33 cellular contexts compared by ENCODE assay signal in genomic region chr6:23016701-23017100, GRCh38.
A peak's percentile ranks its signal among the peaks of the same experiment; 100 is the strongest.
DNase-seq lines count a peak whose midpoint lies in the region; ATAC-seq and TF ChIP-seq lines count a peak whose summit lies in the region.
"Had no signal": no experiment of that assay in that cellular context is flagged by ENCODE, and none has a peak within 500 bp of the region (broad histone marks: within the 10 kb centered on the region; RNA-seq: fewer than 3 reads in every experiment).

No MANE protein-coding gene starts in this region.

- peak overlapping the region; percentile 15; the same call in 1 of the 2 replicates for H3K27ac ChIP-seq in SK-N-MC
- H3K27ac ChIP-seq: heart left ventricle, KMS-11, lower lobe of right lung, sigmoid colon, stomach had no signal

- H3K4me1 Mint-ChIP-seq in osteocyte (ENCODE audit: unreplicated experiment): peaks cover 17% of the 10 kb centered on the region
- H3K4me1 Mint-ChIP-seq: activated CD4-positive, alpha-beta T cell treated with anti-CD3 and anti-CD28 coated beads for 36 hours; CD8-positive, alpha-beta memory T cell; naive thymus-derived CD8-positive, alpha-beta T cell had no signal

- H3K9me3 Mint-ChIP-seq in osteocyte (ENCODE audit: unreplicated experiment): peaks cover 4% of the 10 kb centered on the region
- H3K9me3 Mint-ChIP-seq: activated CD8-positive, alpha-beta T cell treated with anti-CD3 and anti-CD28 coated beads for 36 hours; activated naive CD4-positive, alpha-beta T cell treated with anti-CD3 and anti-CD28 coated beads for 36 hours; GM23338 had no signal

- no peak overlapping the region for H3K9ac ChIP-seq in SK-N-MC (ENCODE audit: insufficient read length)
- H3K9ac ChIP-seq: KMS-11 had no signal

- no peaks in the 10 kb centered on the region for H3K36me3 Mint-ChIP-seq in osteocyte (ENCODE audit: unreplicated experiment)
- H3K36me3 Mint-ChIP-seq: CD8-positive, alpha-beta memory T cell; naive thymus-derived CD8-positive, alpha-beta T cell had no signal

- peak overlapping the region; percentile 18; the same call in 1 of the 2 replicates for H3K4me3 ChIP-seq in SK-N-MC
- H3K4me3 ChIP-seq: GM23338, heart left ventricle, lower lobe of right lung, sigmoid colon, stomach had no signal

- peak overlapping the region; percentile 29 for H3K27ac Mint-ChIP-seq in osteocyte (ENCODE audit: unreplicated experiment)
- H3K27ac Mint-ChIP-seq: activated CD4-positive, alpha-beta T cell treated with anti-CD3 and anti-CD28 coated beads for 36 hours; activated CD8-positive, alpha-beta T cell treated with anti-CD3 and anti-CD28 coated beads for 36 hours; activated naive CD4-positive, alpha-beta T cell treated with anti-CD3 and anti-CD28 coated beads for 36 hours; CD8-positive, alpha-beta memory T cell; GM23338; naive thymus-derived CD8-positive, alpha-beta T cell had no signal

- no peak overlapping the region for H3K4me3 Mint-ChIP-seq in osteocyte (ENCODE audit: unreplicated experiment)
- H3K4me3 Mint-ChIP-seq: activated CD4-positive, alpha-beta T cell treated with anti-CD3 and anti-CD28 coated beads for 36 hours; activated CD8-positive, alpha-beta T cell treated with anti-CD3 and anti-CD28 coated beads for 36 hours; activated naive CD4-positive, alpha-beta T cell treated with anti-CD3 and anti-CD28 coated beads for 36 hours; brain; CD8-positive, alpha-beta memory T cell; GM23338; naive thymus-derived CD8-positive, alpha-beta T cell had no signal

- peak; percentile 3 for DNase-seq in EH (ENCODE audit: low read depth)
- DNase-seq in SK-N-MC (ENCODE audit: low read depth, low spot score): peak; percentile 53
- DNase-seq in fibroblast of gingiva (ENCODE audit: low read depth): peak; percentile 72
- no peak for DNase-seq in osteocyte (ENCODE audit: extremely low spot score, unreplicated experiment)
- no peak for DNase-seq in iPS-NIHi7 (ENCODE audit: extremely low spot score)
- DNase-seq in KG1 (lab: John Stamatoyannopoulos, UW): no peak
- DNase-seq: activated CD4-positive, alpha-beta T cell treated with anti-CD3 and anti-CD28 coated beads for 36 hours; activated CD8-positive, alpha-beta T cell treated with anti-CD3 and anti-CD28 coated beads for 36 hours; activated naive CD4-positive, alpha-beta T cell treated with anti-CD3 and anti-CD28 coated beads for 36 hours; amniotic stem cell; BE2C; CD8-positive, alpha-beta memory T cell; cerebellar nuclear complex; DMS153; GDM1; heart left ventricle; kidney glomerular epithelial cell; lower lobe of right lung; naive thymus-derived CD8-positive, alpha-beta T cell; NCI-H1417 treated with DMSO at 0.1 percent for 48 hours; NCI-H2081 treated with DMSO at 0.1 percent for 48 hours; NCI-H446; NCI-H82; occipital lobe; SIG-M5; sigmoid colon; stimulated activated CD4-positive, alpha-beta T cell treated with anti-CD3 and anti-CD28 coated beads, Interleukin-4, amount 100 ng/mL, for 1 hour; stomach; T-helper 9 cell had no signal

- no peaks in the 10 kb centered on the region for H3K27me3 Mint-ChIP-seq in osteocyte (ENCODE audit: unreplicated experiment)
- H3K27me3 Mint-ChIP-seq: activated CD4-positive, alpha-beta T cell treated with anti-CD3 and anti-CD28 coated beads for 36 hours; activated CD8-positive, alpha-beta T cell treated with anti-CD3 and anti-CD28 coated beads for 36 hours; CD8-positive, alpha-beta memory T cell had no signal

- ATAC-seq in HG02885 (IDR thresholded peaks at IDR 0.05; ENCODE audit: poor library complexity, unreplicated experiment): no peak
- ATAC-seq: activated CD4-positive, alpha-beta T cell treated with anti-CD3 and anti-CD28 coated beads for 36 hours; activated CD8-positive, alpha-beta T cell treated with anti-CD3 and anti-CD28 coated beads for 36 hours; GM23338; heart left ventricle; lower lobe of right lung; naive thymus-derived CD8-positive, alpha-beta T cell had no signal

- H3K36me3 ChIP-seq in SK-N-MC (ENCODE audit: insufficient read depth, low read length): no peaks in the 10 kb centered on the region
- H3K36me3 ChIP-seq: BE2C, heart left ventricle, lower lobe of right lung, sigmoid colon, stomach had no signal

- H3K9me3 ChIP-seq in SK-N-MC (ENCODE audit: low read depth, low read length): no peaks in the 10 kb centered on the region
- H3K9me3 ChIP-seq: BE2C, lower lobe of right lung, sigmoid colon had no signal

- no peak for TF ChIP-seq CTCF in osteocyte (IDR thresholded peaks at IDR 0.05)

Comparison
In these comparisons a context has a peak if more than half of its experiments do, and no peak if none do; other contexts are left out.
1. DNase-seq: peak in EH (single experiment), SK-N-MC (single experiment) and fibroblast of gingiva (single experiment); none in osteocyte (single experiment), iPS-NIHi7 (single experiment) and KG1 (single experiment).